8 cellular contexts compared by ENCODE assay signal in genomic region chr11:45293566-45294192, GRCh38. TPM values are rescaled to one million over a fixed set of nuclear protein-coding genes. Genes with fewer than 3 reads are reported as not detected.
A peak's percentile ranks its signal among the peaks of the same experiment; 100 is the strongest.
DNase-seq lines count a peak whose midpoint lies in the region; ATAC-seq lines count a peak whose summit lies in the region.
"Not testable (repeated sequence)": the region's sequence is repeated elsewhere in the genome, so short reads cannot be mapped to it uniquely, and the experiment has no call there.

No MANE protein-coding gene starts in this region.

- H3K4me1 Mint-ChIP-seq in activated T-cell treated with anti-CD3 and anti-CD28 coated beads, Interleukin-2, amount 50 U/mL, for 72 hours (ENCODE audit: low read depth) = not testable (repeated sequence)

- peak; percentile 61 for ATAC-seq in GM21723 (IDR thresholded peaks at IDR 0.05; ENCODE audit: unreplicated experiment)
- peak; percentile 84 to 89 for ATAC-seq in activated T-cell treated with anti-CD3 and anti-CD28 coated beads, Interleukin-2, amount 50 U/mL, for 72 hours (replicated peaks in 1 of 2)

- not testable (repeated sequence) for H3K27ac ChIP-seq in SJCRH30

- not testable (repeated sequence) for H3K27ac Mint-ChIP-seq in activated T-cell treated with anti-CD3 and anti-CD28 coated beads, Interleukin-2, amount 50 U/mL, for 72 hours

- H3K36me3 ChIP-seq in SJCRH30 = not testable (repeated sequence)

- peaks cover 60% of the 10 kb centered on the region for H3K27me3 Mint-ChIP-seq in activated T-cell treated with anti-CD3 and anti-CD28 coated beads, Interleukin-2, amount 50 U/mL, for 72 hours (ENCODE audit: low read depth)

- not testable (repeated sequence) for H3K4me3 Mint-ChIP-seq in activated T-cell treated with anti-CD3 and anti-CD28 coated beads, Interleukin-2, amount 50 U/mL, for 72 hours

- not testable (repeated sequence) for H3K27me3 ChIP-seq in SJCRH30

- H3K9me3 ChIP-seq in SJCRH30 (replicated peaks) = not testable (repeated sequence)

- peak; percentile 62 for DNase-seq in CD1c-positive myeloid dendritic cell (ENCODE audit: extremely low spot score)
- peak; percentile 23 for DNase-seq in NCI-H1436 treated with DMSO at 0.1 percent for 48 hours (lab: John Stamatoyannopoulos, UW)
- peak; percentile 74 to 83 for DNase-seq in SJCRH30
- peak; percentile 70 to 78 for DNase-seq in activated T-cell treated with anti-CD3 and anti-CD28 coated beads, Interleukin-2, amount 50 U/mL, for 72 hours
- peak; percentile 95 for DNase-seq in epidermal melanocyte (ENCODE audit: insufficient read length, low spot score)
- peak; percentile 87 for DNase-seq in medulla oblongata (ENCODE audit: extremely low spot score)
- DNase-seq in stimulated activated CD4-positive, alpha-beta T cell treated with anti-CD3 and anti-CD28 coated beads, Interleukin-4, amount 100 ng/mL, for 48 hours (ENCODE audit: low read depth in 2 of 2) = peak; percentile 49 to 56

- H3K9me3 Mint-ChIP-seq in activated T-cell treated with anti-CD3 and anti-CD28 coated beads, Interleukin-2, amount 50 U/mL, for 72 hours = not testable (repeated sequence)

- not testable (repeated sequence) for H3K4me3 ChIP-seq in SJCRH30

- not testable (repeated sequence) for H3K4me1 ChIP-seq in SJCRH30

- not testable (repeated sequence) for H3K36me3 Mint-ChIP-seq in activated T-cell treated with anti-CD3 and anti-CD28 coated beads, Interleukin-2, amount 50 U/mL, for 72 hours (ENCODE audit: insufficient read depth in 2 of 2)

RNA-seq across cellular contexts. Expression of gene SYT13, which starts 7.5 kb away (rescaled TPM):
- total RNA-seq in SJCRH30 (2014; rRNA removed; shearing (Covaris generic)) = 0.03 TPM in 1 of 2 replicates, not detected in the other
- not detected for total RNA-seq in activated T-cell treated with anti-CD3 and anti-CD28 coated beads, Interleukin-2, amount 50 U/mL, for 72 hours

Comparison
In these comparisons a context has a peak if more than half of its experiments do, and no peak if none do; other contexts are left out.
1. DNase-seq: peak in every context shown above with its lines; median percentile 95 in epidermal melanocyte; 87 in medulla oblongata; 78 in SJCRH30; 74 in activated T-cell treated with anti-CD3 and anti-CD28 coated beads, Interleukin-2, amount 50 U/mL, for 72 hours; 62 in CD1c-positive myeloid dendritic cell; 52 in stimulated activated CD4-positive, alpha-beta T cell treated with anti-CD3 and anti-CD28 coated beads, Interleukin-4, amount 100 ng/mL, for 48 hours; 23 in NCI-H1436 treated with DMSO at 0.1 percent for 48 hours.